In the genomic region with DNA sequence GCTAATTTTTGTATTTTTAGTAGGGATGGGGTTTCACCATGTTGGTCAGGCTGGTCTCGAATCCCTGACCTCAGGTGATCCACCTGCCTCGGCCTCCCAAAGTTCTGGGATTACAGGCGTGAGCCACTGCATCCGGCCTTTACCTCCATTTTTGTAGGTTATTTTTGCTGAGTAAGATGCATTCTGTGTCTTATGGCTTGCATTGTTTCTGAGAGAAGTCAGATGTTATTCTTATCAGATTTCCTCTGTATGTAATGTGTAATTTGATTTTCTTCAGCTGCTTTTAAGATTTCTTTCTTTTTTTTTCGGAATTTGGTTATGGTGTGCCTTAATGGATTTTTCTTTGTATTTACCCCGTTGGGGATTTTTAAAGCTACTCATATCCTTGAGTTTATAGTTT, we compare ENCODE assay signal across 4 cellular contexts.
TF ChIP-seq lines count a peak whose summit lies in the region.

No MANE protein-coding gene starts in this region.

TF ChIP-seq in A549, 52 proteins besides CTCF, POLR2A, EP300 and RAD21:
- peak; percentile 58 for TF ChIP-seq MAFK (IDR thresholded peaks at IDR 0.05; ENCODE audit: partially characterized antibody)
TF ChIP-seq in A549: peak in this region for 1; not testable (repeated sequence) for 51.

TF ChIP-seq in IMR-90, 13 proteins besides CTCF, POLR2A, EP300 and RAD21:
- peak; percentile 61; the same call in 1 of the 2 replicates for TF ChIP-seq MAFK (IDR thresholded peaks at IDR 0.05; ENCODE audit: low read depth, low read length)

TF ChIP-seq in K562, 482 proteins besides CTCF, POLR2A, EP300 and RAD21:
- TF ChIP-seq MAFF (IDR thresholded peaks at IDR 0.05; ENCODE audit: low read length): peak; percentile 62
- peak; percentile 50; the same call in 1 of the 2 replicates for TF ChIP-seq MAFK (IDR thresholded peaks at IDR 0.05; ENCODE audit: low read length)
- TF ChIP-seq MAFG (tag; conservative IDR thresholded peaks at IDR 0.05): peak; percentile 80
- TF ChIP-seq ZNF316 (IDR thresholded peaks at IDR 0.05): peak; percentile 91
- peak; percentile 90 for TF ChIP-seq C11orf30 (IDR thresholded peaks at IDR 0.05; ENCODE audit: low read depth)
TF ChIP-seq in K562: peak in this region for 5; not testable (repeated sequence) for 477.

TF ChIP-seq in HepG2, 621 proteins besides CTCF, POLR2A, EP300 and RAD21:
- TF ChIP-seq MAFF (IDR thresholded peaks at IDR 0.05; ENCODE audit: low read depth, low read length) (peak; percentile 46), MAFK (conservative IDR thresholded peaks at IDR 0.05 in 1 of 2, IDR thresholded peaks at IDR 0.05 in 1 of 2; ENCODE audit: low read length in 2 of 2) (peak; percentile 60 to 61; a peak in 3 of 4 replicates)
